ENCODE assay signal across 13 cellular contexts in the genomic region with DNA sequence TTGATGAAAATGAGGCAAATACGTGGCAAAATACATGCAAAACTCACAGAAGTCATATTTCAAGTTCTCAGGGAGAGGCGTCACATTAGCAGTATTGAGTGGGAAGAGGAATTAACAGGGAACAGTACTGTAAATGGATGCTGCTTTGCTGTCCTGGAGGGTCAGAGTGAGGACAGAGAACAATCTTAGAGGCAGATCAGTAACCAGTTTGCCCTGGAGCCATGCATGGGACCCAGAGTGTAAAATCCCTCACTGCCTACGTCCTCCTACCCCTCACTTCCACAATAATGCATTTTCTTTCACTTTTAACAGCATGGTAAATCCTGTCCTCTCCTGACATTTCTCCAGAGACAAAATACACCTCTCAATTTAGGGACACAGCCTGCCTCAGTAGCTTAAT.
DNase-seq lines count a peak whose midpoint lies in the region; TF ChIP-seq lines count a peak whose summit lies in the region.
"Had no signal": no experiment of that assay in that cellular context is flagged by ENCODE, and none has a peak within 500 bp of the region (broad histone marks: within the 10 kb centered on the region; RNA-seq: fewer than 3 reads in every experiment).

No MANE protein-coding gene starts in this region.

- DNase-seq in COLO829 (ENCODE audit: low spot score) (peak; percentile 69), NCI-H82 (lab: John Stamatoyannopoulos, UW) (peak; percentile 44), foreskin melanocyte (peak; percentile 87), osteocyte (ENCODE audit: extremely low spot score, unreplicated experiment) (no peak), RKO (ENCODE audit: low spot score) (no peak), testis (no peak), NCI-H226 (no peak), NCI-H146 treated with DMSO at 0.1 percent for 48 hours (lab: John Stamatoyannopoulos, UW; ENCODE audit: unreplicated experiment) (no peak)
- DNase-seq: amniotic stem cell, Caco-2, NCI-H2081 treated with DMSO at 0.1 percent for 48 hours, substantia nigra, T1000 had no signal

- no peaks in the 10 kb centered on the region for H3K36me3 ChIP-seq in testis (ENCODE audit: low read depth, missing control alignments)

- no peak overlapping the region for H3K4me3 ChIP-seq in testis

- no peak overlapping the region for H3K4me3 Mint-ChIP-seq in osteocyte (ENCODE audit: unreplicated experiment)

- no peaks in the 10 kb centered on the region for H3K9me3 Mint-ChIP-seq in osteocyte (ENCODE audit: unreplicated experiment)

- no peaks in the 10 kb centered on the region for H3K27me3 Mint-ChIP-seq in osteocyte (ENCODE audit: unreplicated experiment)

- no peak for TF ChIP-seq CTCF in osteocyte (IDR thresholded peaks at IDR 0.05)
- no peak for TF ChIP-seq CTCF in testis (IDR thresholded peaks at IDR 0.05)

- H3K4me1 Mint-ChIP-seq in osteocyte (ENCODE audit: unreplicated experiment) = peaks cover 35% of the 10 kb centered on the region

- no peaks in the 10 kb centered on the region for H3K27me3 ChIP-seq in testis

- 63 to 72% methylated on average over 3 of the region's 3 CpGs for WGBS in testis, 2 donors

- H3K27ac Mint-ChIP-seq in osteocyte (ENCODE audit: unreplicated experiment) = peak overlapping the region; percentile 7

- H3K9me3 ChIP-seq in testis = no peaks in the 10 kb centered on the region
- H3K9me3 ChIP-seq: Caco-2 had no signal

- H3K36me3 Mint-ChIP-seq in osteocyte (ENCODE audit: unreplicated experiment) = no peaks in the 10 kb centered on the region

- TF ChIP-seq POLR2A in testis (IDR thresholded peaks at IDR 0.05) = no peak

- peaks cover 31% of the 10 kb centered on the region for H3K4me1 ChIP-seq in testis
- H3K4me1 ChIP-seq: Caco-2 had no signal

- intact Hi-C loops in testis (cut with DNase I; ENCODE audit: low total_unique reads) = no loop called here

- peak overlapping the region in 1 of 2 donors; percentile 3 for H3K27ac ChIP-seq in testis

Comparison
In these comparisons a context has a peak if more than half of its experiments do, and no peak if none do; other contexts are left out.
1. DNase-seq: peak in COLO829 (single experiment), NCI-H82 (single experiment) and foreskin melanocyte (single experiment); none in osteocyte (single experiment), RKO (single experiment), testis (single experiment), NCI-H226 (single experiment) and NCI-H146 treated with DMSO at 0.1 percent for 48 hours (single experiment).